13 cellular contexts compared by ENCODE assay signal in genomic region chr6:160042788-160043301, GRCh38.
A peak's percentile ranks its signal among the peaks of the same experiment; 100 is the strongest.
DNase-seq lines count a peak whose midpoint lies in the region; ATAC-seq and TF ChIP-seq lines count a peak whose summit lies in the region.
"Had no signal": no experiment of that assay in that cellular context is flagged by ENCODE, and none has a peak within 500 bp of the region (broad histone marks: within the 10 kb centered on the region; RNA-seq: fewer than 3 reads in every experiment).

No MANE protein-coding gene starts in this region.

- no peaks in the 10 kb centered on the region for H3K27me3 ChIP-seq in WERI-Rb-1 (ENCODE audit: insufficient read depth, low read depth, severe bottlenecking)

- H3K4me1 Mint-ChIP-seq in HFFc6 (ENCODE audit: low read depth) = peaks cover 39% of the 10 kb centered on the region

- H3K27ac Mint-ChIP-seq in HFFc6 = peak overlapping the region; percentile 61; the same call in 1 of the 2 replicates
- H3K27ac Mint-ChIP-seq: activated naive CD4-positive, alpha-beta T cell treated with anti-CD3 and anti-CD28 coated beads, Interleukin-2, amount 50 U/mL, for 24 hours; T-helper 17 cell had no signal

- no peak for DNase-seq in HFFc6
- peak; percentile 73 for DNase-seq in astrocyte of the hippocampus (ENCODE audit: low read depth, low spot score)
- DNase-seq in iris pigment epithelial cell (ENCODE audit: low read depth) = peak; percentile 45
- peak; percentile 53 for DNase-seq in smooth muscle cell of the brain vasculature (ENCODE audit: low read depth, low spot score)
- DNase-seq in KBM-7 = no peak
- no peak for DNase-seq in WERI-Rb-1
- no peak for DNase-seq in stimulated activated CD4-positive, alpha-beta T cell treated with anti-CD3 and anti-CD28 coated beads, Interleukin-1b, Interleukin-23, amount 100 ng/mL, for 48 hours
- DNase-seq: activated CD4-positive, alpha-beta T cell treated with anti-CD3 and anti-CD28 coated beads, Interleukin-2, amount 50 U/mL, for 48 hours; effector memory CD4-positive, alpha-beta T cell; naive B cell; T-helper 17 cell had no signal

- H3K4me3 ChIP-seq in WERI-Rb-1 (ENCODE audit: low read depth, low read length) = no peak overlapping the region

- no peak for ATAC-seq in HG03354 (IDR thresholded peaks at IDR 0.05; ENCODE audit: poor library complexity, severe bottlenecking, unreplicated experiment)
- ATAC-seq: T-helper 17 cell had no signal

- in situ Hi-C loops in KBM-7 (cut with MboI; ENCODE audit: low pct_unique_long_range_greater_than_20kb, low sequenced_read_pairs) = no loop called here

- H3K27me3 Mint-ChIP-seq in HFFc6 (ENCODE audit: insufficient read depth) = peaks cover 2% of the 10 kb centered on the region
- H3K27me3 Mint-ChIP-seq: activated naive CD4-positive, alpha-beta T cell treated with anti-CD3 and anti-CD28 coated beads, Interleukin-2, amount 50 U/mL, for 24 hours; naive B cell; T-helper 17 cell had no signal

- no peaks in the 10 kb centered on the region for H3K9me3 Mint-ChIP-seq in HFFc6
- H3K9me3 Mint-ChIP-seq: activated naive CD4-positive, alpha-beta T cell treated with anti-CD3 and anti-CD28 coated beads, Interleukin-2, amount 50 U/mL, for 24 hours; naive B cell had no signal

- peaks cover 58% of the 10 kb centered on the region for H3K36me3 ChIP-seq in WERI-Rb-1

- no peaks in the 10 kb centered on the region for H3K9me3 ChIP-seq in WERI-Rb-1 (ENCODE audit: severe bottlenecking)

- TF ChIP-seq CTCF in HFFc6 (IDR thresholded peaks at IDR 0.05) (no peak), WERI-Rb-1 (IDR thresholded peaks at IDR 0.05; ENCODE audit: low read depth, low read length) (no peak)

- H3K27ac ChIP-seq in WERI-Rb-1 = no peak overlapping the region

- peaks cover 41% of the 10 kb centered on the region for H3K36me3 Mint-ChIP-seq in HFFc6 (ENCODE audit: low read depth)

- peak overlapping the region; percentile 49; the same call in 1 of the 2 replicates for H3K4me3 Mint-ChIP-seq in HFFc6
- H3K4me3 Mint-ChIP-seq: activated naive CD4-positive, alpha-beta T cell treated with anti-CD3 and anti-CD28 coated beads, Interleukin-2, amount 50 U/mL, for 24 hours; naive B cell; T-helper 17 cell had no signal

Comparison
In these comparisons a context has a peak if more than half of its experiments do, and no peak if none do; other contexts are left out.
1. DNase-seq: peak in astrocyte of the hippocampus (single experiment), iris pigment epithelial cell (single experiment) and smooth muscle cell of the brain vasculature (single experiment); none in HFFc6 (single experiment), KBM-7 (single experiment), WERI-Rb-1 (single experiment) and stimulated activated CD4-positive, alpha-beta T cell treated with anti-CD3 and anti-CD28 coated beads, Interleukin-1b, Interleukin-23, amount 100 ng/mL, for 48 hours (single experiment).